In genomic region chr1:25204797-25205441, GRCh38 we compare ENCODE assay signal across 9 cellular contexts. TPM values are rescaled to one million over a fixed set of nuclear protein-coding genes. Genes with fewer than 3 reads are reported as not detected.
DNase-seq lines count a peak whose midpoint lies in the region; ATAC-seq and TF ChIP-seq lines count a peak whose summit lies in the region.
"Had no signal": no experiment of that assay in that cellular context is flagged by ENCODE, and none has a peak within 500 bp of the region (broad histone marks: within the 10 kb centered on the region; RNA-seq: fewer than 3 reads in every experiment).

No MANE protein-coding gene starts in this region.

- H3K4me3 Mint-ChIP-seq in Calu3 (ENCODE audit: low read depth, unreplicated experiment): no peak overlapping the region
- H3K4me3 Mint-ChIP-seq: activated T-cell treated with anti-CD3 and anti-CD28 coated beads, Interleukin-2, amount 50 U/mL, for 72 hours had no signal

- intact Hi-C loops in Calu3 (cut with micrococcal nuclease; ENCODE audit: unreplicated experiment): loop anchor here (5.0 kb wide), 1 partner anchor 358 kb away; no protein-coding TSS in a partner anchor

- no peaks in the 10 kb centered on the region for H3K36me3 Mint-ChIP-seq in Calu3 (ENCODE audit: insufficient read depth, unreplicated experiment)

- CTCF ChIA-PET in Calu3 (lab: Charles Lee): no interaction called here

- no peak overlapping the region for H3K27ac Mint-ChIP-seq in Calu3 (ENCODE audit: unreplicated experiment)
- H3K27ac Mint-ChIP-seq: activated T-cell treated with anti-CD3 and anti-CD28 coated beads, Interleukin-2, amount 50 U/mL, for 72 hours had no signal

- H3K4me3 ChIP-seq in LNCaP clone FGC (ENCODE audit: low read depth, low read length): no peak overlapping the region

- TF ChIP-seq CTCF in LNCaP clone FGC (IDR thresholded peaks at IDR 0.05; ENCODE audit: control insufficient read depth, extremely low read depth, insufficient read depth): peak; percentile 35
- no peak for TF ChIP-seq CTCF in Calu3 (IDR thresholded peaks at IDR 0.05; ENCODE audit: unreplicated experiment)

- no TSS peak for BruUV-seq in Calu3 (replicated peaks; lab: Mats Ljungman, UMichigan)

- no peaks in the 10 kb centered on the region for H3K9me3 Mint-ChIP-seq in Calu3 (ENCODE audit: low read depth, unreplicated experiment)
- H3K9me3 Mint-ChIP-seq: activated T-cell treated with anti-CD3 and anti-CD28 coated beads, Interleukin-2, amount 50 U/mL, for 72 hours had no signal

- ATAC-seq in SK-N-SH treated with all-trans-retinoic acid at 6 μM for 48 hours: peak; percentile 87
- ATAC-seq in GM21447 (IDR thresholded peaks at IDR 0.05; ENCODE audit: unreplicated experiment): no peak

- peak; percentile 14 to 68 for DNase-seq in NCI-H446 (lab: John Stamatoyannopoulos, UW)
- DNase-seq in NCI-H446 treated with DMSO at 0.1 percent for 48 hours (lab: John Stamatoyannopoulos, UW): no peak
- DNase-seq in LNCaP clone FGC (ENCODE audit: low read depth): peak; percentile 14
- peak; percentile 63 for DNase-seq in epidermal melanocyte (ENCODE audit: insufficient read length, low spot score)
- DNase-seq in midbrain (lab: John Stamatoyannopoulos, UW): peak; percentile 60
- no peak for DNase-seq in Calu3

- no peaks in the 10 kb centered on the region for H3K4me1 Mint-ChIP-seq in Calu3 (ENCODE audit: low read depth, unreplicated experiment)

- peaks cover 38% of the 10 kb centered on the region for H3K27me3 Mint-ChIP-seq in Calu3 (ENCODE audit: unreplicated experiment)

TF ChIP-seq in SK-N-SH treated with all-trans-retinoic acid at 6 μM for 48 hours, 23 proteins besides CTCF, POLR2A, EP300 and RAD21:
- no peak for TF ChIP-seq RARB (CRISPR knock-in tag; IDR thresholded peaks at IDR 0.05)
- TF ChIP-seq ISL1 (CRISPR knock-in tag; IDR thresholded peaks at IDR 0.05): no peak
- TF ChIP-seq ZNF8 (CRISPR knock-in tag; IDR thresholded peaks at IDR 0.05): no peak
- TF ChIP-seq ZC3H10 (CRISPR knock-in tag; IDR thresholded peaks at IDR 0.05): no peak
- TF ChIP-seq, protein P1, sequence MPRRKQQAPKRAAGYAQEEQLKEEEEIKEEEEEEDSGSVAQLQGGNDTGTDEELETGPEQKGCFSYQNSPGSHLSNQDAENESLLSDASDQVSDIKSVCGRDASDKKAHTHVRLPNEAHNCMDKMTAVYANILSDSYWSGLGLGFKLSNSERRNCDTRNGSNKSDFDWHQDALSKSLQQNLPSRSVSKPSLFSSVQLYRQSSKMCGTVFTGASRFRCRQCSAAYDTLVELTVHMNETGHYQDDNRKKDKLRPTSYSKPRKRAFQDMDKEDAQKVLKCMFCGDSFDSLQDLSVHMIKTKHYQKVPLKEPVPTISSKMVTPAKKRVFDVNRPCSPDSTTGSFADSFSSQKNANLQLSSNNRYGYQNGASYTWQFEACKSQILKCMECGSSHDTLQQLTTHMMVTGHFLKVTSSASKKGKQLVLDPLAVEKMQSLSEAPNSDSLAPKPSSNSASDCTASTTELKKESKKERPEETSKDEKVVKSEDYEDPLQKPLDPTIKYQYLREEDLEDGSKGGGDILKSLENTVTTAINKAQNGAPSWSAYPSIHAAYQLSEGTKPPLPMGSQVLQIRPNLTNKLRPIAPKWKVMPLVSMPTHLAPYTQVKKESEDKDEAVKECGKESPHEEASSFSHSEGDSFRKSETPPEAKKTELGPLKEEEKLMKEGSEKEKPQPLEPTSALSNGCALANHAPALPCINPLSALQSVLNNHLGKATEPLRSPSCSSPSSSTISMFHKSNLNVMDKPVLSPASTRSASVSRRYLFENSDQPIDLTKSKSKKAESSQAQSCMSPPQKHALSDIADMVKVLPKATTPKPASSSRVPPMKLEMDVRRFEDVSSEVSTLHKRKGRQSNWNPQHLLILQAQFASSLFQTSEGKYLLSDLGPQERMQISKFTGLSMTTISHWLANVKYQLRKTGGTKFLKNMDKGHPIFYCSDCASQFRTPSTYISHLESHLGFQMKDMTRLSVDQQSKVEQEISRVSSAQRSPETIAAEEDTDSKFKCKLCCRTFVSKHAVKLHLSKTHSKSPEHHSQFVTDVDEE (CRISPR knock-in tag; IDR thresholded peaks at IDR 0.05): no peak
- TF ChIP-seq, protein P2, sequence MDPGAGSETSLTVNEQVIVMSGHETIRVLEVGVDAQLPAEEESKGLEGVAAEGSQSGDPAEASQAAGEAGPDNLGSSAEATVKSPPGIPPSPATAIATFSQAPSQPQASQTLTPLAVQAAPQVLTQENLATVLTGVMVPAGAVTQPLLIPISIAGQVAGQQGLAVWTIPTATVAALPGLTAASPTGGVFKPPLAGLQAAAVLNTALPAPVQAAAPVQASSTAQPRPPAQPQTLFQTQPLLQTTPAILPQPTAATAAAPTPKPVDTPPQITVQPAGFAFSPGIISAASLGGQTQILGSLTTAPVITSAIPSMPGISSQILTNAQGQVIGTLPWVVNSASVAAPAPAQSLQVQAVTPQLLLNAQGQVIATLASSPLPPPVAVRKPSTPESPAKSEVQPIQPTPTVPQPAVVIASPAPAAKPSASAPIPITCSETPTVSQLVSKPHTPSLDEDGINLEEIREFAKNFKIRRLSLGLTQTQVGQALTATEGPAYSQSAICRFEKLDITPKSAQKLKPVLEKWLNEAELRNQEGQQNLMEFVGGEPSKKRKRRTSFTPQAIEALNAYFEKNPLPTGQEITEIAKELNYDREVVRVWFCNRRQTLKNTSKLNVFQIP (CRISPR knock-in tag; IDR thresholded peaks at IDR 0.05; ENCODE audit: borderline replicate concordance, low read depth): no peak
- TF ChIP-seq CSRNP3 (CRISPR knock-in tag; IDR thresholded peaks at IDR 0.05): no peak
- no peak for TF ChIP-seq ZFP3 (CRISPR knock-in tag; IDR thresholded peaks at IDR 0.05)

RNA-seq across cellular contexts. Expression of gene SYF2, which starts 27.4 kb away (rescaled TPM):
- 24.3 and 28.2 TPM in 2 replicates for total RNA-seq in Calu3 (2022)

RNA-seq across cellular contexts. Expression of gene RSRP1, which starts 42.3 kb away (rescaled TPM):
- total RNA-seq in Calu3 (2022): 56.9 and 60.4 TPM in 2 replicates

Comparison
In these comparisons a context has a peak if more than half of its experiments do, and no peak if none do; other contexts are left out.
1. DNase-seq: peak in NCI-H446 (2 of 2), LNCaP clone FGC (single experiment), epidermal melanocyte (single experiment) and midbrain (single experiment); none in NCI-H446 treated with DMSO at 0.1 percent for 48 hours (single experiment) and Calu3 (single experiment).